18 cellular contexts compared by ENCODE assay signal in the genomic region with DNA sequence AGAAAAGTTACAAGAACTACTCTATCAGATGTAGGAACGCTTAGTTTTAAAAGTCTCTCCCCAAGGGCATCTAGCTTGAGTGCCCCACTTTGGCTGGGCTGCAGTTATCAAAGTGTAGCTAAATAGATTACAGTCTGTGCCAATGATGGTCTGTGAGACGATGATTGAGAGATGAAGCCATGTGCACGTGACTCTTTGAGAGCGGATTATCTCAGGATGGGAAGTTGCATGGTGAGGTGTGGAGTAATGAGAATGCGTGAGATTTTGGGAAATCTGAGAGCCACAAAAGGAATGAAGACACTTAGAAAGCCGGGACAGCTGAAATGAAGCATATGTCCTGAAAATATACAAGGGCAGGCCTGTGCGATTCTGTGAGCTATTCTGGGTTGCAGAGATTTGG.
DNase-seq lines count a peak whose midpoint lies in the region; ATAC-seq, FAIRE-seq and TF ChIP-seq lines count a peak whose summit lies in the region.
"Had no signal": no experiment of that assay in that cellular context is flagged by ENCODE, and none has a peak within 500 bp of the region (broad histone marks: within the 10 kb centered on the region; RNA-seq: fewer than 3 reads in every experiment).

No MANE protein-coding gene starts in this region.

- H2AFZ ChIP-seq in H9 (ENCODE audit: low read length): no peak overlapping the region
- H2AFZ ChIP-seq: GM23338 had no signal

- H3K23ac ChIP-seq in H9 (ENCODE audit: insufficient read length, low read depth, low read length): no peak overlapping the region

- no peak for TF ChIP-seq CTCF in H9 (conservative IDR thresholded peaks at IDR 0.05)
- TF ChIP-seq CTCF in WTC11 (IDR thresholded peaks at IDR 0.05): no peak

- no peaks in the 10 kb centered on the region for H3K9me3 ChIP-seq in H9 (ENCODE audit: control insufficient read depth, low read depth, low read length)

- no peak overlapping the region for H3K4me3 Mint-ChIP-seq in H9
- H3K4me3 Mint-ChIP-seq in WTC11: no peak overlapping the region
- H3K4me3 Mint-ChIP-seq: B cell; CD4-positive, alpha-beta T cell; GM23338; IgD-negative memory B cell had no signal

- no peak overlapping the region for H2BK15ac ChIP-seq in H9 (ENCODE audit: low read depth, low read length)

- no peaks in the 10 kb centered on the region for H3K9me3 Mint-ChIP-seq in H9
- H3K9me3 Mint-ChIP-seq in WTC11: no peaks in the 10 kb centered on the region
- H3K9me3 Mint-ChIP-seq: CD4-positive, alpha-beta T cell; GM23338 had no signal

- no peak overlapping the region for H2BK12ac ChIP-seq in H9 (ENCODE audit: insufficient read length, low read depth, low read length)

- H2AK5ac ChIP-seq in H9 (ENCODE audit: insufficient read length, low read length): no peak overlapping the region

- H3K9ac ChIP-seq in H9 (ENCODE audit: extremely low read depth, insufficient read length, low read length): no peak overlapping the region
- H3K9ac ChIP-seq: KMS-11 had no signal

- no peak overlapping the region for H3K18ac ChIP-seq in H9 (ENCODE audit: insufficient read length, low read depth, low read length)

- WGBS in H9 (ENCODE audit: extremely low coverage, insufficient read length, low lambda C conversion rate): 100% methylated on average over 1 of the region's 7 CpGs

- H4K91ac ChIP-seq in H9 (ENCODE audit: insufficient read length, low read depth, low read length): no peak overlapping the region

- H2BK20ac ChIP-seq in H9 (ENCODE audit: low read depth, low read length, poor library complexity, severe bottlenecking): no peak overlapping the region

- POLR2A ChIA-PET in WTC11 (lab: Charles Lee): no interaction called here

- no peak overlapping the region for H3K27ac ChIP-seq in H9 (ENCODE audit: insufficient read length, low read depth, low read length)
- H3K27ac ChIP-seq: 22Rv1, KMS-11 had no signal

- no peak overlapping the region for H3K4ac ChIP-seq in H9 (ENCODE audit: low read depth, low read length)

- FAIRE-seq in urothelium cell line (lab: Jason Lieb, UNC): peak; percentile 85
- FAIRE-seq: GM12878, GM18507 had no signal

- H3K4me1 Mint-ChIP-seq in H9 (peaks cover 14 to 24% of the 10 kb centered on the region in 2 experiments), WTC11 (peaks cover 25% of the 10 kb centered on the region)
- H3K4me1 Mint-ChIP-seq: B cell, IgD-negative memory B cell had no signal

- DNase-seq in DMS53 (lab: John Stamatoyannopoulos, UW) (peak; percentile 47), DMS53 treated with DMSO at 0.1 percent for 48 hours (lab: John Stamatoyannopoulos, UW; ENCODE audit: unreplicated experiment) (no peak), H9 (no peak), WTC11 (ENCODE audit: low spot score) (no peak), urothelium cell line (ENCODE audit: low spot score) (no peak), NOMO-1 treated with DMSO at 0.1 percent for 48 hours (lab: John Stamatoyannopoulos, UW; ENCODE audit: unreplicated experiment) (no peak), nucleus accumbens (lab: John Stamatoyannopoulos, UW) (no peak)
- DNase-seq: ACHN; C1 segment of cervical spinal cord; CD4-positive, alpha-beta T cell; H7 had no signal

- no peak overlapping the region for H3T11ph ChIP-seq in H9 (ENCODE audit: low read length)

- H3K27me3 ChIP-seq in H9 (ENCODE audit: insufficient read depth, low read length): no peaks in the 10 kb centered on the region

- no peaks in the 10 kb centered on the region for H3K79me2 ChIP-seq in H9 (ENCODE audit: insufficient read depth, low read length)

- H3K4me1 ChIP-seq in H9 (ENCODE audit: insufficient read depth, low read length): no peaks in the 10 kb centered on the region

- ATAC-seq in WTC11: no peak
- ATAC-seq: GM12878, GM23338 had no signal

- CTCF ChIA-PET in WTC11 (lab: Charles Lee): interaction anchor here (3.6 kb wide), 1 partner anchor 48 kb away, joined by 27 read pairs; no protein-coding TSS in a partner anchor

- no peaks in the 10 kb centered on the region for H3K27me3 Mint-ChIP-seq in H9 (ENCODE audit: low read depth)
- H3K27me3 Mint-ChIP-seq in WTC11 (ENCODE audit: low read depth): no peaks in the 10 kb centered on the region

- H3K23me2 ChIP-seq in H9 (ENCODE audit: insufficient read length, low read depth, low read length, poor library complexity, severe bottlenecking): no peaks in the 10 kb centered on the region

- H3K79me1 ChIP-seq in H9 (ENCODE audit: insufficient read depth, low read depth, low read length, poor library complexity, severe bottlenecking): no peaks in the 10 kb centered on the region

- no peak overlapping the region for H2BK120ac ChIP-seq in H9 (ENCODE audit: low read depth, low read length, poor library complexity, severe bottlenecking)

- no peak overlapping the region for H3K14ac ChIP-seq in H9 (ENCODE audit: insufficient read depth, low read length)

- no peaks in the 10 kb centered on the region for H4K20me1 ChIP-seq in H9 (ENCODE audit: control insufficient read depth, insufficient read depth, insufficient read length)

- no peak overlapping the region for H2BK5ac ChIP-seq in H9 (ENCODE audit: insufficient read length, low read length)

- H4K8ac ChIP-seq in H9 (replicated peaks; ENCODE audit: insufficient read length, low read depth, low read length): no peak overlapping the region

- H3K4me2 ChIP-seq in H9 (ENCODE audit: insufficient read depth, insufficient read length, low read length): no peak overlapping the region
- H3K4me2 ChIP-seq: GM23338, KMS-11 had no signal

- H3K36me3 Mint-ChIP-seq in H9 (ENCODE audit: insufficient read depth in 1 of 3, low read depth in 3 of 3): no peaks in the 10 kb centered on the region
- no peaks in the 10 kb centered on the region for H3K36me3 Mint-ChIP-seq in WTC11
- H3K36me3 Mint-ChIP-seq: IgD-negative memory B cell had no signal

- H4K5ac ChIP-seq in H9 (ENCODE audit: insufficient read length, low read depth, low read length): no peak overlapping the region

- H3K27ac Mint-ChIP-seq in H9 (peak overlapping the region in 2 of 3 experiments; percentile 0 to 14; a peak in 2 of 7 replicates), WTC11 (peak overlapping the region; percentile 4)
- H3K27ac Mint-ChIP-seq: B cell; CD4-positive, alpha-beta T cell; GM23338; IgD-negative memory B cell had no signal

- no peak overlapping the region for H3K56ac ChIP-seq in H9 (ENCODE audit: insufficient read length, low read depth, low read length)

TF ChIP-seq in WTC11, 78 proteins besides CTCF, POLR2A, EP300 and RAD21:
- TF ChIP-seq FOXK1 (CRISPR knock-in tag; IDR thresholded peaks at IDR 0.05): no peak
- no peak for TF ChIP-seq OVOL2 (CRISPR knock-in tag; IDR thresholded peaks at IDR 0.05; ENCODE audit: borderline replicate concordance)
